In the genomic region with DNA sequence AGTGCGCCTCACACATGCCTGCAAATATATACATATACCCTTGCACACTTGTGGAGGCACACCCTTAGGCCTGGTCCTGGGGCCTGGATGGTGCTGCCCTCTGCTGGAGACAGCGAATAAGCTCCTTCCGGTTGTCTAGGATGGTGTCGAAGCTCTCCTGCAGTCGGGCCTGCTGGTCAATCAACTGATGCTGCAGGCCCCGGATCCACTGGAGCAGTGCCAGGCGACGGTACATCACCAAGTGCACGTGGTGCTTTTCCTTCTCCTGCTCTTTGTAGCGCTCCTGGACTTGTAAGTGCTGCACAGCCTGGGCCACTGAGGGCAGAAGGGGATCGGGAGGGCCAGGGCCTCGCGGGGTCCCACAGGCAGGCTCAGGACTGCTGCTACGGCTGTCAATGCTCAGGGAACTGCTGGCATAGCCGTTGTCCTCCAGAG, we compare ENCODE assay signal across 8 cellular contexts. TPM values are rescaled to one million over a fixed set of nuclear protein-coding genes. Genes with fewer than 3 reads are reported as not detected.
DNase-seq lines count a peak whose midpoint lies in the region; ATAC-seq, FAIRE-seq and TF ChIP-seq lines count a peak whose summit lies in the region.

No MANE protein-coding gene starts in this region.

- H3K4me3 ChIP-seq in GM12864 (ENCODE audit: low read depth, low read length), result no peak overlapping the region

- TF ChIP-seq CTCF in GM12864 (IDR thresholded peaks at IDR 0.05; ENCODE audit: low read depth, low read length, missing control alignments) (peak; percentile 92), nephron progenitor cell (IDR thresholded peaks at IDR 0.05) (peak; percentile 89)

- H3K9me3 Mint-ChIP-seq in nephron progenitor cell, result no peaks in the 10 kb centered on the region
- no peaks in the 10 kb centered on the region for H3K9me3 Mint-ChIP-seq in stimulated activated naive CD8-positive, alpha-beta T cell treated with anti-CD3 and anti-CD28 coated beads, Interleukin-15, Interleukin-2, amounts not matched to agents 100 ng/mL and 50 ng/mL, for 24 hours

- H3K4me3 Mint-ChIP-seq in nephron progenitor cell, result no peak overlapping the region
- H3K4me3 Mint-ChIP-seq in stimulated activated naive CD8-positive, alpha-beta T cell treated with anti-CD3 and anti-CD28 coated beads, Interleukin-15, Interleukin-2, amounts not matched to agents 100 ng/mL and 50 ng/mL, for 24 hours, result peak overlapping the region; percentile 58

- ATAC-seq in esophagus mucosa (peak; percentile 81), HG02938 (IDR thresholded peaks at IDR 0.05; ENCODE audit: unreplicated experiment) (no peak)

- H3K36me3 Mint-ChIP-seq in nephron progenitor cell (ENCODE audit: low read depth), result peaks cover 1% of the 10 kb centered on the region
- peaks cover 24% of the 10 kb centered on the region for H3K36me3 Mint-ChIP-seq in stimulated activated naive CD8-positive, alpha-beta T cell treated with anti-CD3 and anti-CD28 coated beads, Interleukin-15, Interleukin-2, amounts not matched to agents 100 ng/mL and 50 ng/mL, for 24 hours (ENCODE audit: low read depth)

- DNase-seq in GM12864 (ENCODE audit: low read depth) (peak; percentile 52), HTR-8/SVneo (ENCODE audit: insufficient read length, low spot score) (peak; percentile 71), OCI-M1 (lab: John Stamatoyannopoulos, UW) (peak; percentile 90), activated T-cell treated with anti-CD3 and anti-CD28 coated beads for 24 hours (ENCODE audit: low read depth) (peak; percentile 69), nephron progenitor cell (peak; percentile 80)

- H3K4me1 Mint-ChIP-seq in nephron progenitor cell, result peaks cover 11% of the 10 kb centered on the region
- H3K4me1 Mint-ChIP-seq in stimulated activated naive CD8-positive, alpha-beta T cell treated with anti-CD3 and anti-CD28 coated beads, Interleukin-15, Interleukin-2, amounts not matched to agents 100 ng/mL and 50 ng/mL, for 24 hours (ENCODE audit: low read depth), result peaks cover 32% of the 10 kb centered on the region

- peaks cover 31% of the 10 kb centered on the region for H3K27me3 Mint-ChIP-seq in nephron progenitor cell (ENCODE audit: low read depth, poor library complexity)
- no peaks in the 10 kb centered on the region for H3K27me3 Mint-ChIP-seq in stimulated activated naive CD8-positive, alpha-beta T cell treated with anti-CD3 and anti-CD28 coated beads, Interleukin-15, Interleukin-2, amounts not matched to agents 100 ng/mL and 50 ng/mL, for 24 hours

- no peak for FAIRE-seq in HTR-8/SVneo (lab: Jason Lieb, UNC)

- H3K27ac Mint-ChIP-seq in nephron progenitor cell, result no peak overlapping the region
- peak overlapping the region; percentile 19 for H3K27ac Mint-ChIP-seq in stimulated activated naive CD8-positive, alpha-beta T cell treated with anti-CD3 and anti-CD28 coated beads, Interleukin-15, Interleukin-2, amounts not matched to agents 100 ng/mL and 50 ng/mL, for 24 hours

RNA-seq across cellular contexts. Expression of a gene that starts 3.1 kb away (rescaled TPM):
- total RNA-seq in esophagus mucosa, result 1.4 TPM

RNA-seq across cellular contexts. Expression of a gene that starts 54.2 kb away (rescaled TPM):
- 4.1 TPM for total RNA-seq in esophagus mucosa
